1 cellular context compared by ENCODE assay signal in genomic region chr4:186825069-186825468, GRCh38.
TF ChIP-seq lines count a peak whose summit lies in the region.

No MANE protein-coding gene starts in this region.

TF ChIP-seq in HepG2, 621 proteins besides CTCF, POLR2A, EP300 and RAD21 (continued from another document and continues in another):
- TF ChIP-seq POLR2AphosphoS5 (IDR thresholded peaks at IDR 0.05; ENCODE audit: low read depth, low read length) (no peak), ZNF558 (CRISPR knock-in tag; IDR thresholded peaks at IDR 0.05; ENCODE audit: borderline replicate concordance) (no peak), ZNF816 (CRISPR knock-in tag; IDR thresholded peaks at IDR 0.05; ENCODE audit: borderline replicate concordance) (no peak), ZNF329 (CRISPR knock-in tag; IDR thresholded peaks at IDR 0.05; ENCODE audit: low read depth) (no peak), NR2F6 (IDR thresholded peaks at IDR 0.05) (no peak), NR2F6 (CRISPR knock-in tag; IDR thresholded peaks at IDR 0.05) (0 out of 2 replicates have a peak, but pooled peaks have one; percentile 8), NFE2L1 (CRISPR knock-in tag; IDR thresholded peaks at IDR 0.05; ENCODE audit: borderline replicate concordance) (no peak), RARG (CRISPR knock-in tag; IDR thresholded peaks at IDR 0.05; ENCODE audit: low read depth) (no peak), ZNF44 (CRISPR knock-in tag; IDR thresholded peaks at IDR 0.05) (no peak), NONO (IDR thresholded peaks at IDR 0.05) (no peak), NONO (CRISPR knock-in tag; conservative IDR thresholded peaks at IDR 0.05) (no peak), ZNF749 (CRISPR knock-in tag; IDR thresholded peaks at IDR 0.05; ENCODE audit: borderline replicate concordance) (no peak), GATA4 (IDR thresholded peaks at IDR 0.05; ENCODE audit: borderline replicate concordance, low read depth) (peak; percentile 78; the same call in 1 of the 2 replicates), GABPA (IDR thresholded peaks at IDR 0.05; ENCODE audit: low read depth, low read length) (no peak), GABPA (CRISPR knock-in tag; IDR thresholded peaks at IDR 0.05; ENCODE audit: low read depth) (peak; percentile 17; the same call in 1 of the 2 replicates), SOX6 (IDR thresholded peaks at IDR 0.05) (no peak), SOX6 (CRISPR knock-in tag; IDR thresholded peaks at IDR 0.05) (peak; percentile 71; the same call in 1 of the 2 replicates), ZNF567 (CRISPR knock-in tag; IDR thresholded peaks at IDR 0.05; ENCODE audit: borderline replicate concordance) (no peak), MIER3 (CRISPR knock-in tag; IDR thresholded peaks at IDR 0.05; ENCODE audit: borderline replicate concordance) (peak; percentile 39; the same call in 1 of the 2 replicates), ZNF160 (CRISPR knock-in tag; IDR thresholded peaks at IDR 0.05) (no peak), TOE1 (CRISPR knock-in tag; IDR thresholded peaks at IDR 0.05) (no peak), HNF4A (CRISPR knock-in tag; IDR thresholded peaks at IDR 0.05) (peak; percentile 55; the same call in 1 of the 2 replicates), PHB2 (IDR thresholded peaks at IDR 0.05; ENCODE audit: partially characterized antibody) (no peak), ELF3 (CRISPR knock-in tag; IDR thresholded peaks at IDR 0.05) (peak; percentile 63; the same call in 1 of the 2 replicates), DR1 (CRISPR knock-in tag; IDR thresholded peaks at IDR 0.05) (no peak), ZNF709 (CRISPR knock-in tag; IDR thresholded peaks at IDR 0.05) (no peak), MXD4 (CRISPR knock-in tag; IDR thresholded peaks at IDR 0.05) (no peak), SRSF9 (IDR thresholded peaks at IDR 0.05; ENCODE audit: borderline replicate concordance, insufficient read depth, low read depth, low read length, poor library complexity, severe bottlenecking) (no peak), CREB1 (IDR thresholded peaks at IDR 0.05) (no peak), CREB1 (CRISPR knock-in tag; IDR thresholded peaks at IDR 0.05) (peak; percentile 37; the same call in 1 of the 2 replicates), ZNF629 (CRISPR knock-in tag; conservative IDR thresholded peaks at IDR 0.05) (peak; percentile 95), ZNF121 (CRISPR knock-in tag; IDR thresholded peaks at IDR 0.05) (no peak), FOXP4 (CRISPR knock-in tag; IDR thresholded peaks at IDR 0.05) (peak; percentile 51; the same call in 1 of the 2 replicates), NFIC (IDR thresholded peaks at IDR 0.05; ENCODE audit: low read length) (peak; percentile 62; the same call in 1 of the 2 replicates), TEAD3 (CRISPR knock-in tag; optimal IDR thresholded peaks at IDR 0.05; ENCODE audit: borderline replicate concordance) (peak; percentile 50), ZNF441 (CRISPR knock-in tag; IDR thresholded peaks at IDR 0.05; ENCODE audit: borderline replicate concordance) (no peak), ZNF331 (CRISPR knock-in tag; IDR thresholded peaks at IDR 0.05) (no peak), HDAC1 (CRISPR knock-in tag; IDR thresholded peaks at IDR 0.05) (peak; percentile 33; the same call in 1 of the 2 replicates), RBM39 (IDR thresholded peaks at IDR 0.05; ENCODE audit: low read depth, low read length, poor library complexity, severe bottlenecking) (no peak), ZNF136 (CRISPR knock-in tag; IDR thresholded peaks at IDR 0.05; ENCODE audit: low read depth) (no peak), PAWR (CRISPR knock-in tag; IDR thresholded peaks at IDR 0.05; ENCODE audit: borderline replicate concordance) (no peak), ZBTB1 (CRISPR knock-in tag; IDR thresholded peaks at IDR 0.05; ENCODE audit: borderline replicate concordance) (no peak), RFX1 (IDR thresholded peaks at IDR 0.05) (no peak), CBFB (CRISPR knock-in tag; IDR thresholded peaks at IDR 0.05) (no peak), ZNF101 (CRISPR knock-in tag; IDR thresholded peaks at IDR 0.05; ENCODE audit: borderline replicate concordance, low read depth) (no peak), CERS6 (CRISPR knock-in tag; IDR thresholded peaks at IDR 0.05) (no peak)
- TF ChIP-seq, protein P1, sequence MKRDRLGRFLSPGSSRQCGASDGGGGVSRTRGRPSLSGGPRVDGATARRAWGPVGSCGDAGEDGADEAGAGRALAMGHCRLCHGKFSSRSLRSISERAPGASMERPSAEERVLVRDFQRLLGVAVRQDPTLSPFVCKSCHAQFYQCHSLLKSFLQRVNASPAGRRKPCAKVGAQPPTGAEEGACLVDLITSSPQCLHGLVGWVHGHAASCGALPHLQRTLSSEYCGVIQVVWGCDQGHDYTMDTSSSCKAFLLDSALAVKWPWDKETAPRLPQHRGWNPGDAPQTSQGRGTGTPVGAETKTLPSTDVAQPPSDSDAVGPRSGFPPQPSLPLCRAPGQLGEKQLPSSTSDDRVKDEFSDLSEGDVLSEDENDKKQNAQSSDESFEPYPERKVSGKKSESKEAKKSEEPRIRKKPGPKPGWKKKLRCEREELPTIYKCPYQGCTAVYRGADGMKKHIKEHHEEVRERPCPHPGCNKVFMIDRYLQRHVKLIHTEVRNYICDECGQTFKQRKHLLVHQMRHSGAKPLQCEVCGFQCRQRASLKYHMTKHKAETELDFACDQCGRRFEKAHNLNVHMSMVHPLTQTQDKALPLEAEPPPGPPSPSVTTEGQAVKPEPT (CRISPR knock-in tag; IDR thresholded peaks at IDR 0.05; ENCODE audit: low read depth) = no peak
- TF ChIP-seq, protein P2, sequence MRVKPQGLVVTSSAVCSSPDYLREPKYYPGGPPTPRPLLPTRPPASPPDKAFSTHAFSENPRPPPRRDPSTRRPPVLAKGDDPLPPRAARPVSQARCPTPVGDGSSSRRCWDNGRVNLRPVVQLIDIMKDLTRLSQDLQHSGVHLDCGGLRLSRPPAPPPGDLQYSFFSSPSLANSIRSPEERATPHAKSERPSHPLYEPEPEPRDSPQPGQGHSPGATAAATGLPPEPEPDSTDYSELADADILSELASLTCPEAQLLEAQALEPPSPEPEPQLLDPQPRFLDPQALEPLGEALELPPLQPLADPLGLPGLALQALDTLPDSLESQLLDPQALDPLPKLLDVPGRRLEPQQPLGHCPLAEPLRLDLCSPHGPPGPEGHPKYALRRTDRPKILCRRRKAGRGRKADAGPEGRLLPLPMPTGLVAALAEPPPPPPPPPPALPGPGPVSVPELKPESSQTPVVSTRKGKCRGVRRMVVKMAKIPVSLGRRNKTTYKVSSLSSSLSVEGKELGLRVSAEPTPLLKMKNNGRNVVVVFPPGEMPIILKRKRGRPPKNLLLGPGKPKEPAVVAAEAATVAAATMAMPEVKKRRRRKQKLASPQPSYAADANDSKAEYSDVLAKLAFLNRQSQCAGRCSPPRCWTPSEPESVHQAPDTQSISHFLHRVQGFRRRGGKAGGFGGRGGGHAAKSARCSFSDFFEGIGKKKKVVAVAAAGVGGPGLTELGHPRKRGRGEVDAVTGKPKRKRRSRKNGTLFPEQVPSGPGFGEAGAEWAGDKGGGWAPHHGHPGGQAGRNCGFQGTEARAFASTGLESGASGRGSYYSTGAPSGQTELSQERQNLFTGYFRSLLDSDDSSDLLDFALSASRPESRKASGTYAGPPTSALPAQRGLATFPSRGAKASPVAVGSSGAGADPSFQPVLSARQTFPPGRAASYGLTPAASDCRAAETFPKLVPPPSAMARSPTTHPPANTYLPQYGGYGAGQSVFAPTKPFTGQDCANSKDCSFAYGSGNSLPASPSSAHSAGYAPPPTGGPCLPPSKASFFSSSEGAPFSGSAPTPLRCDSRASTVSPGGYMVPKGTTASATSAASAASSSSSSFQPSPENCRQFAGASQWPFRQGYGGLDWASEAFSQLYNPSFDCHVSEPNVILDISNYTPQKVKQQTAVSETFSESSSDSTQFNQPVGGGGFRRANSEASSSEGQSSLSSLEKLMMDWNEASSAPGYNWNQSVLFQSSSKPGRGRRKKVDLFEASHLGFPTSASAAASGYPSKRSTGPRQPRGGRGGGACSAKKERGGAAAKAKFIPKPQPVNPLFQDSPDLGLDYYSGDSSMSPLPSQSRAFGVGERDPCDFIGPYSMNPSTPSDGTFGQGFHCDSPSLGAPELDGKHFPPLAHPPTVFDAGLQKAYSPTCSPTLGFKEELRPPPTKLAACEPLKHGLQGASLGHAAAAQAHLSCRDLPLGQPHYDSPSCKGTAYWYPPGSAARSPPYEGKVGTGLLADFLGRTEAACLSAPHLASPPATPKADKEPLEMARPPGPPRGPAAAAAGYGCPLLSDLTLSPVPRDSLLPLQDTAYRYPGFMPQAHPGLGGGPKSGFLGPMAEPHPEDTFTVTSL (CRISPR knock-in tag; IDR thresholded peaks at IDR 0.05; ENCODE audit: borderline replicate concordance) = peak; percentile 61; the same call in 1 of the 2 replicates
- TF ChIP-seq, protein P3, sequence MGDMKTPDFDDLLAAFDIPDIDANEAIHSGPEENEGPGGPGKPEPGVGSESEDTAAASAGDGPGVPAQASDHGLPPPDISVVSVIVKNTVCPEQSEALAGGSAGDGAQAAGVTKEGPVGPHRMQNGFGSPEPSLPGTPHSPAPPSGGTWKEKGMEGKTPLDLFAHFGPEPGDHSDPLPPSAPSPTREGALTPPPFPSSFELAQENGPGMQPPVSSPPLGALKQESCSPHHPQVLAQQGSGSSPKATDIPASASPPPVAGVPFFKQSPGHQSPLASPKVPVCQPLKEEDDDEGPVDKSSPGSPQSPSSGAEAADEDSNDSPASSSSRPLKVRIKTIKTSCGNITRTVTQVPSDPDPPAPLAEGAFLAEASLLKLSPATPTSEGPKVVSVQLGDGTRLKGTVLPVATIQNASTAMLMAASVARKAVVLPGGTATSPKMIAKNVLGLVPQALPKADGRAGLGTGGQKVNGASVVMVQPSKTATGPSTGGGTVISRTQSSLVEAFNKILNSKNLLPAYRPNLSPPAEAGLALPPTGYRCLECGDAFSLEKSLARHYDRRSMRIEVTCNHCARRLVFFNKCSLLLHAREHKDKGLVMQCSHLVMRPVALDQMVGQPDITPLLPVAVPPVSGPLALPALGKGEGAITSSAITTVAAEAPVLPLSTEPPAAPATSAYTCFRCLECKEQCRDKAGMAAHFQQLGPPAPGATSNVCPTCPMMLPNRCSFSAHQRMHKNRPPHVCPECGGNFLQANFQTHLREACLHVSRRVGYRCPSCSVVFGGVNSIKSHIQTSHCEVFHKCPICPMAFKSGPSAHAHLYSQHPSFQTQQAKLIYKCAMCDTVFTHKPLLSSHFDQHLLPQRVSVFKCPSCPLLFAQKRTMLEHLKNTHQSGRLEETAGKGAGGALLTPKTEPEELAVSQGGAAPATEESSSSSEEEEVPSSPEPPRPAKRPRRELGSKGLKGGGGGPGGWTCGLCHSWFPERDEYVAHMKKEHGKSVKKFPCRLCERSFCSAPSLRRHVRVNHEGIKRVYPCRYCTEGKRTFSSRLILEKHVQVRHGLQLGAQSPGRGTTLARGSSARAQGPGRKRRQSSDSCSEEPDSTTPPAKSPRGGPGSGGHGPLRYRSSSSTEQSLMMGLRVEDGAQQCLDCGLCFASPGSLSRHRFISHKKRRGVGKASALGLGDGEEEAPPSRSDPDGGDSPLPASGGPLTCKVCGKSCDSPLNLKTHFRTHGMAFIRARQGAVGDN (CRISPR knock-in tag; IDR thresholded peaks at IDR 0.05) = no peak
- TF ChIP-seq, protein P4, sequence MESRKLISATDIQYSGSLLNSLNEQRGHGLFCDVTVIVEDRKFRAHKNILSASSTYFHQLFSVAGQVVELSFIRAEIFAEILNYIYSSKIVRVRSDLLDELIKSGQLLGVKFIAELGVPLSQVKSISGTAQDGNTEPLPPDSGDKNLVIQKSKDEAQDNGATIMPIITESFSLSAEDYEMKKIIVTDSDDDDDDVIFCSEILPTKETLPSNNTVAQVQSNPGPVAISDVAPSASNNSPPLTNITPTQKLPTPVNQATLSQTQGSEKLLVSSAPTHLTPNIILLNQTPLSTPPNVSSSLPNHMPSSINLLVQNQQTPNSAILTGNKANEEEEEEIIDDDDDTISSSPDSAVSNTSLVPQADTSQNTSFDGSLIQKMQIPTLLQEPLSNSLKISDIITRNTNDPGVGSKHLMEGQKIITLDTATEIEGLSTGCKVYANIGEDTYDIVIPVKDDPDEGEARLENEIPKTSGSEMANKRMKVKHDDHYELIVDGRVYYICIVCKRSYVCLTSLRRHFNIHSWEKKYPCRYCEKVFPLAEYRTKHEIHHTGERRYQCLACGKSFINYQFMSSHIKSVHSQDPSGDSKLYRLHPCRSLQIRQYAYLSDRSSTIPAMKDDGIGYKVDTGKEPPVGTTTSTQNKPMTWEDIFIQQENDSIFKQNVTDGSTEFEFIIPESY (CRISPR knock-in tag; IDR thresholded peaks at IDR 0.05) = no peak
- TF ChIP-seq, protein P5, sequence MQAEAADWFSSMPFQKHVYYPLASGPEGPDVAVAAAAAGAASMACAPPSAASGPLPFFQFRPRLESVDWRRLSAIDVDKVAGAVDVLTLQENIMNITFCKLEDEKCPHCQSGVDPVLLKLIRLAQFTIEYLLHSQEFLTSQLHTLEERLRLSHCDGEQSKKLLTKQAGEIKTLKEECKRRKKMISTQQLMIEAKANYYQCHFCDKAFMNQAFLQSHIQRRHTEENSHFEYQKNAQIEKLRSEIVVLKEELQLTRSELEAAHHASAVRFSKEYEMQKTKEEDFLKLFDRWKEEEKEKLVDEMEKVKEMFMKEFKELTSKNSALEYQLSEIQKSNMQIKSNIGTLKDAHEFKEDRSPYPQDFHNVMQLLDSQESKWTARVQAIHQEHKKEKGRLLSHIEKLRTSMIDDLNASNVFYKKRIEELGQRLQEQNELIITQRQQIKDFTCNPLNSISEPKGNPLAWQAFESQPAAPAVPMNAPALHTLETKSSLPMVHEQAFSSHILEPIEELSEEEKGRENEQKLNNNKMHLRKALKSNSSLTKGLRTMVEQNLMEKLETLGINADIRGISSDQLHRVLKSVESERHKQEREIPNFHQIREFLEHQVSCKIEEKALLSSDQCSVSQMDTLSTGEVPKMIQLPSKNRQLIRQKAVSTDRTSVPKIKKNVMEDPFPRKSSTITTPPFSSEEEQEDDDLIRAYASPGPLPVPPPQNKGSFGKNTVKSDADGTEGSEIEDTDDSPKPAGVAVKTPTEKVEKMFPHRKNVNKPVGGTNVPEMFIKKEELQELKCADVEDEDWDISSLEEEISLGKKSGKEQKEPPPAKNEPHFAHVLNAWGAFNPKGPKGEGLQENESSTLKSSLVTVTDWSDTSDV (CRISPR knock-in tag; IDR thresholded peaks at IDR 0.05) = no peak
